9 cellular contexts compared by ENCODE assay signal in the genomic region with DNA sequence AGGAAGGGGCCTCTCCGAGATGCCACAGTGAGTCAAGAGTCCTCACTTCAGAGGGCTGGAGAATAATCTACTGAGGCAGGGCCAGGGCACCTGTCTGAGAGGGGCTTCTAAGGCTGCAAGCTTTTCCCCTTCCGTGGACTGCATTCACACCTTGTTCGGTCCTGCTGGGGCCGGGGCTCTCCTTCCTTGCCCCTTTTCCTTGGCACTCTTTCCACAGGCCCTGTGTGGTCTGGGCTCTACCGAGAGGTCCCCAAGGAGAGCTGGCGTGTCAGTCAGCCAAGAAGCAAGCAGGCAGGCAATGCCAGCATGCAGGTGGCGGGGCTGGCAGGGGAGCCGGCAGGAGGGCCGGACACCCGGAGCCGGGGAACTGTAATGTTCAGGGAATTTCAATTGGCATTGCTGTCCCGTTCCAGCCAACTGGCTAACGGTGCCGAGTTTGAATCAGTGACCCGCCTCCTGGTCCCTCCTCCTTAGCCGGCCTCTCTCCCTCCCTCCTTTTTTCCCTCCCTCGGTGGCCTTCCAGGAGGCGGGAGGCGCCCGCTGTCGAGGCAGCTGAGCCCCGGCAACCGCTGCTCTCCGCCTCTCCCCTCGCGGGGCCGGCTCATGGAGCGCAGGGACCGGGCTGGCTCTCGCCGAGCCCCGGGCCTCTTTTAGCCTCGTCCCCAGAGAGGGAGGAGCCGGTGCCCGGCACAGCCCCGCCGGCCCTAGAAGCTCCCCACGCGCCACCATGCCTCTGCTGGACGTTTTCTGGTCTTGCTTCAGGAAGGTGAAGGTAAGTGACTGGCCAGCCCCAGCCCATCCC. TPM values are rescaled to one million over a fixed set of nuclear protein-coding genes. Genes with fewer than 3 reads are reported as not detected.
DNase-seq lines count a peak whose midpoint lies in the region; ATAC-seq and TF ChIP-seq lines count a peak whose summit lies in the region.
"Had no signal": no experiment of that assay in that cellular context is flagged by ENCODE, and none has a peak within 500 bp of the region (broad histone marks: within the 10 kb centered on the region; RNA-seq: fewer than 3 reads in every experiment).

A gene with protein sequence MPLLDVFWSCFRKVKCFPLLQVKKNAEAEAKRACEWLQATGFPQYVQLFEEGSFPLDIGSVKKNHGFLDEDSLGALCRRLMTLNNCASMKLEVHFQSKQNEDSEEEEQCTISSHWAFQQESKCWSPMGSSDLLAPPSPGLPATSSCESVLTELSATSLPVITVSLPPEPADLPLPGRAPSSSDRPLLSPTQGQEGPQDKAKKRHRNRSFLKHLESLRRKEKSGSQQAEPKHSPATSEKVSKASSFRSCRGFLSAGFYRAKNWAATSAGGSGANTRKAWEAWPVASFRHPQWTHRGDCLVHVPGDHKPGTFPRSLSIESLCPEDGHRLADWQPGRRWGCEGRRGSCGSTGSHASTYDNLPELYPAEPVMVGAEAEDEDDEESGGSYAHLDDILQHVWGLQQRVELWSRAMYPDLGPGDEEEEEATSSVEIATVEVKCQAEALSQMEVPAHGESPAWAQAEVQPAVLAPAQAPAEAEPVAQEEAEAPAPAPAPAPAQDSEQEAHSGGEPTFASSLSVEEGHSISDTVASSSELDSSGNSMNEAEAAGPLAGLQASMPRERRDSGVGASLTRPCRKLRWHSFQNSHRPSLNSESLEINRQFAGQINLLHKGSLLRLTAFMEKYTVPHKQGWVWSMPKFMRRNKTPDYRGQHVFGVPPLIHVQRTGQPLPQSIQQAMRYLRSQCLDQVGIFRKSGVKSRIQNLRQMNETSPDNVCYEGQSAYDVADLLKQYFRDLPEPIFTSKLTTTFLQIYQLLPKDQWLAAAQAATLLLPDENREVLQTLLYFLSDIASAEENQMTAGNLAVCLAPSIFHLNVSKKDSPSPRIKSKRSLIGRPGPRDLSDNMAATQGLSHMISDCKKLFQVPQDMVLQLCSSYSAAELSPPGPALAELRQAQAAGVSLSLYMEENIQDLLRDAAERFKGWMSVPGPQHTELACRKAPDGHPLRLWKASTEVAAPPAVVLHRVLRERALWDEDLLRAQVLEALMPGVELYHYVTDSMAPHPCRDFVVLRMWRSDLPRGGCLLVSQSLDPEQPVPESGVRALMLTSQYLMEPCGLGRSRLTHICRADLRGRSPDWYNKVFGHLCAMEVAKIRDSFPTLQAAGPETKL (plus strand): TSS at position 511 of the 802 bp plus-strand sequence. CDS start 217 bp downstream, at position 728.

- in situ Hi-C loops in ACHN (cut with HindIII; ENCODE audit: low pct_ligation_motif_present, low pct_unique_long_range_greater_than_20kb, low sequenced_read_pairs), result no loop called here

- no peaks in the 10 kb centered on the region for H3K36me3 ChIP-seq in mucosa of descending colon (ENCODE audit: low read depth)

- no peak for TF ChIP-seq POLR2A in erythroblast (IDR thresholded peaks at IDR 0.05; ENCODE audit: low read length)

- no peak within 1 kb of the TSS for H3K4me3 ChIP-seq in mucosa of descending colon
- H3K4me3 ChIP-seq: PC-9 had no signal

- no peak within 1 kb of the TSS for H3K27ac Mint-ChIP-seq in activated naive CD4-positive, alpha-beta T cell treated with anti-CD3 and anti-CD28 coated beads, Interleukin-2, amount 10 ng/mL, durations not matched to agents 7 days and 5 days

- H3K9me3 Mint-ChIP-seq in activated naive CD4-positive, alpha-beta T cell treated with anti-CD3 and anti-CD28 coated beads, Interleukin-2, amount 10 ng/mL, durations not matched to agents 7 days and 5 days, result no peaks in the 10 kb centered on the region

- CTCF ChIA-PET in activated naive CD4-positive, alpha-beta T cell treated with anti-CD3 and anti-CD28 coated beads, Interleukin-2, amount 10 ng/mL, durations not matched to agents 7 days and 5 days (lab: Charles Lee), result no interaction called here

- intact Hi-C loops in mucosa of descending colon (cut with DNase I, micrococcal nuclease), result no loop called here

- H3K4me3 Mint-ChIP-seq in activated naive CD4-positive, alpha-beta T cell treated with anti-CD3 and anti-CD28 coated beads, Interleukin-2, amount 10 ng/mL, durations not matched to agents 7 days and 5 days, result no peak within 1 kb of the TSS

- TF ChIP-seq CTCF in mucosa of descending colon (IDR thresholded peaks at IDR 0.05), result no peak

- H3K27me3 Mint-ChIP-seq in activated naive CD4-positive, alpha-beta T cell treated with anti-CD3 and anti-CD28 coated beads, Interleukin-2, amount 10 ng/mL, durations not matched to agents 7 days and 5 days, result peaks cover 23% of the 10 kb centered on the region

- H3K4me1 ChIP-seq in mucosa of descending colon (ENCODE audit: low read depth), result no peaks in the 10 kb centered on the region

- DNase-seq in ACHN (peak; percentile 77), NCI-H2227 (lab: John Stamatoyannopoulos, UW; ENCODE audit: unreplicated experiment) (peak; percentile 69), erythroblast (lab: John Stamatoyannopoulos, UW) (peak; percentile 6 to 18), mucosa of descending colon (peak in 1 of 3 donors; percentile 23), NCI-H774 (lab: John Stamatoyannopoulos, UW) (no peak), NCI-H748 treated with DMSO at 0.1 percent for 48 hours (lab: John Stamatoyannopoulos, UW) (no peak), NCI-H146 (lab: John Stamatoyannopoulos, UW) (no peak)
- no peak for DNase-seq in activated naive CD4-positive, alpha-beta T cell treated with anti-CD3 and anti-CD28 coated beads, Interleukin-2, amount 10 ng/mL, durations not matched to agents 7 days and 5 days

- ATAC-seq in mucosa of descending colon, result peak; percentile 31

- H3K9me3 ChIP-seq in mucosa of descending colon, result no peaks in the 10 kb centered on the region

- no peaks in the 10 kb centered on the region for H3K4me1 Mint-ChIP-seq in activated naive CD4-positive, alpha-beta T cell treated with anti-CD3 and anti-CD28 coated beads, Interleukin-2, amount 10 ng/mL, durations not matched to agents 7 days and 5 days

- H3K36me3 Mint-ChIP-seq in activated naive CD4-positive, alpha-beta T cell treated with anti-CD3 and anti-CD28 coated beads, Interleukin-2, amount 10 ng/mL, durations not matched to agents 7 days and 5 days, result no peaks in the 10 kb centered on the region

RNA-seq across cellular contexts. Expression of the gene that starts here (rescaled TPM):
- 1 to 10 TPM; 1.2 to 5.5 (median 4.5) TPM for total RNA-seq in mucosa of descending colon

Comparison
In these comparisons a context has a peak if more than half of its experiments do, and no peak if none do; other contexts are left out.
1. DNase-seq: peak in ACHN (single experiment), NCI-H2227 (single experiment) and erythroblast (2 of 2); none in NCI-H774 (single experiment), activated naive CD4-positive, alpha-beta T cell treated with anti-CD3 and anti-CD28 coated beads, Interleukin-2, amount 10 ng/mL, durations not matched to agents 7 days and 5 days (single experiment), NCI-H748 treated with DMSO at 0.1 percent for 48 hours (single experiment) and NCI-H146 (single experiment).